9 cellular contexts compared by ENCODE assay signal in the genomic region with DNA sequence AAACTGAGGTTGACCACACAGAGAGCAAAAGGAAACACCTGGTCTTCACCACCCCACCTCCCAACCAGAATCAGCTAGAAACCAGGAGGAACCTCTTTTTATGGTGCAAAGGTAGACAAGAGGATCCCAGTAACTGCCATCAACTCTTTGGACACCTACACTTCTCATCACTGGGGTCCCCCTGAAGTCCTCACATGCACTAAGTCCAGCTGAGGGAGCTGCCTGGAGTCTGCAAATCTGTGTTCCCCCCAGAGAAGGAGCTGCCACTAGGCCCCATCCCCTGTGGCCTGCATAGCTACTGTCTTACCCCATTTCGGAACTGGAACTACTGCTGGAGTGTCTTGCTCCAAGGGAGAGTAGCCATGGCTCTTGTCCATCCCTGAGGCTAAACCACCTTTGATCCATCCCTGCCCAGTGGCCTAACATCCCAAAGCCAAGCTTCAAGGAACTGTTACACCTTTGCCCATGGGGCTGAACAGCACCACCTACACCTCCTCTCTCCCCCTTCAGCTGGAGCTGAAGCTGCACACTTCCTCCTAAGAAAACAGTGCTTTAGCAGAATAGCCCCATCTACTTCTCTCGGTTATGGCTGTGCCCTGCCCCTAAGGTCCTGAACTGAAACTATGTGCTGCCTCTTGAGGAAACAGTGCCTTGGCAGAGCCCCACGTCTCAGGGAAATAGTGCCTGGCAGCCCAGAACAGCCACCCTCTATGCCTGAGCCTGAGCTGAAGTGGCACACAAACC.
A peak's percentile ranks its signal among the peaks of the same experiment; 100 is the strongest.
DNase-seq lines count a peak whose midpoint lies in the region; ATAC-seq and TF ChIP-seq lines count a peak whose summit lies in the region.
"Had no signal": no experiment of that assay in that cellular context is flagged by ENCODE, and none has a peak within 500 bp of the region (broad histone marks: within the 10 kb centered on the region; RNA-seq: fewer than 3 reads in every experiment).

No MANE protein-coding gene starts in this region.

- peaks cover 14% of the 10 kb centered on the region for H3K36me3 Mint-ChIP-seq in T-cell

- in situ Hi-C loops in mammary epithelial cell (cut with MboI; ENCODE audit: low sequenced_read_pairs in 2 of 2) = loop anchor here in 1 of 2 donors (10.0 kb wide), 1 partner anchor 263 kb away; no protein-coding TSS in a partner anchor

- peak overlapping the region; percentile 87 to 88 for H3K27ac Mint-ChIP-seq in T-cell

- H3K36me3 ChIP-seq in mammary epithelial cell (ENCODE audit: insufficient read depth, low read length) (no peaks in the 10 kb centered on the region), aorta (ENCODE audit: control insufficient read depth in 1 of 2, insufficient read depth in 2 of 2, low read length in 1 of 2) (no peaks in the 10 kb centered on the region)

- H3K27ac ChIP-seq in skin epidermis = peak overlapping the region in 13 of 21 experiments; percentile 22 to 81 (median 65)
- H3K27ac ChIP-seq in mammary epithelial cell (ENCODE audit: insufficient read depth, low read depth, low read length) = no peak overlapping the region
- H3K27ac ChIP-seq in aorta (ENCODE audit: low read depth in 1 of 2, low read length in 2 of 2) = no peak overlapping the region

- H3K9me3 ChIP-seq in mammary epithelial cell (replicated peaks; ENCODE audit: insufficient read depth, low read length) = no peaks in the 10 kb centered on the region
- H3K9me3 ChIP-seq in aorta (ENCODE audit: control insufficient read depth, low read length) = peaks cover 6% of the 10 kb centered on the region

- H3K4me1 Mint-ChIP-seq in T-cell = peaks cover 61 to 70% (median 67%) of the 10 kb centered on the region in 3 donors

- peak; percentile 10 for DNase-seq in NCI-H2107 (lab: John Stamatoyannopoulos, UW)
- no peak for DNase-seq in NCI-H2107 treated with DMSO at 0.1 percent for 48 hours (lab: John Stamatoyannopoulos, UW; ENCODE audit: unreplicated experiment)
- DNase-seq in T-cell = peak in 27 of 34 experiments; percentile 5 to 63 (median 32)
- DNase-seq in NCI-H82 (lab: John Stamatoyannopoulos, UW) = no peak
- no peak for DNase-seq in mammary epithelial cell
- no peak for DNase-seq in aorta
- DNase-seq: hippocampal formation had no signal

- H3K4me3 ChIP-seq in skin epidermis = no peak overlapping the region
- H3K4me3 ChIP-seq in mammary epithelial cell (replicated peaks in 1 of 3; ENCODE audit: insufficient read depth in 1 of 3, low read depth in 2 of 3, low read length in 3 of 3) = no peak overlapping the region
- H3K4me3 ChIP-seq in aorta (ENCODE audit: low read length in 2 of 2) = no peak overlapping the region

- no peak for TF ChIP-seq CTCF in mammary epithelial cell (conservative IDR thresholded peaks at IDR 0.05 in 1 of 2, IDR thresholded peaks at IDR 0.05 in 1 of 2; ENCODE audit: extremely low read depth in 1 of 2, insufficient read depth in 1 of 2, low read depth in 1 of 2, low read length in 2 of 2)

- ATAC-seq in HG02840 (IDR thresholded peaks at IDR 0.05; ENCODE audit: low FRiP score, unreplicated experiment) = peak; percentile 69
- peak; percentile 80 to 89 (median 86) for ATAC-seq in T-cell (replicated peaks in 1 of 4)
- ATAC-seq in aorta (ENCODE audit: low FRiP score) = no peak

- H3K9me3 Mint-ChIP-seq in T-cell = peaks cover 12 to 28% (median 19%) of the 10 kb centered on the region in 3 donors

- POLR2A ChIA-PET in T-cell (lab: Charles Lee) = interaction anchor here (0.5 to 1.0 kb wide), 4 partner anchors 73 to 742 kb away, joined by 3 to 11 read pairs (median 4); a partner anchor contains a TSS

- 50% methylated on average over 3 of the region's 3 CpGs for WGBS in mammary epithelial cell (ENCODE audit: low coverage, missing lambda C conversion rate)
- 35 to 40% methylated on average over 3 of the region's 3 CpGs for WGBS in aorta, 2 donors

- H3K4me2 ChIP-seq in mammary epithelial cell (ENCODE audit: insufficient read depth, low read depth, low read length) = no peak overlapping the region

- no peaks in the 10 kb centered on the region for H3K27me3 Mint-ChIP-seq in T-cell

- H3K4me1 ChIP-seq in mammary epithelial cell (ENCODE audit: insufficient read depth, low read length) (peaks cover 14% of the 10 kb centered on the region), aorta (ENCODE audit: control insufficient read depth in 1 of 2, insufficient read depth in 2 of 2, low read length in 2 of 2) (no peaks in the 10 kb centered on the region)

- no peak overlapping the region for H3K9ac ChIP-seq in mammary epithelial cell (ENCODE audit: insufficient read depth, low read length)

- H3K4me3 Mint-ChIP-seq in T-cell = peak overlapping the region; percentile 26 to 66 (median 53)

- no peaks in the 10 kb centered on the region for H3K79me2 ChIP-seq in mammary epithelial cell (ENCODE audit: insufficient read depth, low read length)

- dilution Hi-C loops in mammary epithelial cell (cut with HindIII; ENCODE audit: low sequenced_read_pairs) = no loop called here

- no TSS peak for BruUV-seq in mammary epithelial cell (replicated peaks; lab: Mats Ljungman, UMichigan)

- H4K20me1 ChIP-seq in mammary epithelial cell (ENCODE audit: insufficient read depth, low read length) = no peaks in the 10 kb centered on the region

- H3K27me3 ChIP-seq in mammary epithelial cell (ENCODE audit: insufficient read depth, low read length) (no peaks in the 10 kb centered on the region), aorta (ENCODE audit: control insufficient read depth in 1 of 2, insufficient read depth in 2 of 2, low read length in 1 of 2) (no peaks in the 10 kb centered on the region)

- intact Hi-C loops in mammary epithelial cell (cut with micrococcal nuclease) = no loop called here
- intact Hi-C loops in aorta (cut with DNase I) = no loop called here

- CTCF ChIA-PET in T-cell (lab: Charles Lee) (interaction anchor here (0.7 to 3.0 kb wide), 24 partner anchors 11 to 547 kb away, joined by 3 to 34 read pairs (median 4); no protein-coding TSS in a partner anchor), mammary epithelial cell (lab: Charles Lee; ENCODE audit: low non-redundant PET) (no interaction called here)

- no peak overlapping the region for H2AFZ ChIP-seq in mammary epithelial cell (ENCODE audit: low read depth, low read length)

Comparison
In these comparisons a context has a peak if more than half of its experiments do, and no peak if none do; other contexts are left out.
1. DNase-seq: peak in NCI-H2107 (single experiment) and T-cell (27 of 34); none in NCI-H2107 treated with DMSO at 0.1 percent for 48 hours (single experiment), NCI-H82 (single experiment), mammary epithelial cell (single experiment) and aorta (0 of 2).
2. H3K27ac ChIP-seq: peak in skin epidermis (13 of 21); none in mammary epithelial cell (single experiment) and aorta (0 of 2).